In genomic region chr2:218839430-218839829, GRCh38 we compare ENCODE assay signal across 14 cellular contexts. TPM values are rescaled to one million over a fixed set of nuclear protein-coding genes. Genes with fewer than 3 reads are reported as not detected.
DNase-seq lines count a peak whose midpoint lies in the region; ATAC-seq, FAIRE-seq and TF ChIP-seq lines count a peak whose summit lies in the region.
"Had no signal": no experiment of that assay in that cellular context is flagged by ENCODE, and none has a peak within 500 bp of the region (broad histone marks: within the 10 kb centered on the region; RNA-seq: fewer than 3 reads in every experiment).

No MANE protein-coding gene starts in this region.

- H3K4me1 ChIP-seq in right lobe of liver (no peaks in the 10 kb centered on the region), HepG2 (ENCODE audit: insufficient read depth, low read length) (no peaks in the 10 kb centered on the region), astrocyte (ENCODE audit: insufficient read depth, low read length) (no peaks in the 10 kb centered on the region), spleen (peaks cover 0 to 5% (median 0%) of the 10 kb centered on the region in 6 donors)

- H3K4me2 ChIP-seq in HepG2 (ENCODE audit: low read depth, low read length) (no peak overlapping the region), astrocyte (ENCODE audit: low read length) (no peak overlapping the region)

- H3K27me3 ChIP-seq in right lobe of liver, result no peaks in the 10 kb centered on the region
- peaks cover 2 to 54% of the 10 kb centered on the region in 2 experiments; a peak in 4 of 5 replicates for H3K27me3 ChIP-seq in HepG2 (ENCODE audit: control insufficient read depth in 1 of 2, insufficient read depth in 2 of 2, low read length in 2 of 2)
- H3K27me3 ChIP-seq in astrocyte (ENCODE audit: insufficient read depth, low read length), result peaks cover 20% of the 10 kb centered on the region
- H3K27me3 ChIP-seq in spleen (replicated peaks in 1 of 7), result peaks cover 0 to 55% (median 0%) of the 10 kb centered on the region in 7 donors
- H3K27me3 ChIP-seq: cardiac muscle cell had no signal

- peak in 3 of 4 donors; percentile 42 to 52 (median 47) for ATAC-seq in right lobe of liver
- ATAC-seq in HepG2, result no peak
- ATAC-seq in HG02623 (IDR thresholded peaks at IDR 0.05; ENCODE audit: unreplicated experiment), result no peak
- no peak for ATAC-seq in GM18907 (IDR thresholded peaks at IDR 0.05; ENCODE audit: unreplicated experiment)
- no peak for ATAC-seq in activated naive CD4-positive, alpha-beta T cell treated with anti-CD3 and anti-CD28 coated beads, Interleukin-2, amount 50 U/mL, for 72 hours

- H3K4me1 Mint-ChIP-seq in astrocyte (ENCODE audit: low read depth, unreplicated experiment), result peaks cover 6% of the 10 kb centered on the region

- H3K36me3 ChIP-seq in right lobe of liver (no peaks in the 10 kb centered on the region), HepG2 (replicated peaks in 1 of 2; ENCODE audit: control insufficient read depth in 1 of 2, insufficient read depth in 2 of 2, low read length in 2 of 2) (no peaks in the 10 kb centered on the region), astrocyte (ENCODE audit: insufficient read depth, low read length) (no peaks in the 10 kb centered on the region), spleen (no peaks in the 10 kb centered on the region)
- H3K36me3 ChIP-seq: cardiac muscle cell had no signal

- H3K4me3 ChIP-seq in right lobe of liver (no peak overlapping the region), HepG2 (replicated peaks in 1 of 3; ENCODE audit: insufficient read depth in 1 of 3, low read depth in 2 of 3, low read length in 3 of 3) (no peak overlapping the region), astrocyte (ENCODE audit: insufficient read depth, low read depth, low read length) (no peak overlapping the region), spleen (no peak overlapping the region)
- H3K4me3 ChIP-seq: cardiac muscle cell, skin epidermis had no signal

- H2AFZ ChIP-seq in HepG2 (ENCODE audit: low read length) (no peak overlapping the region), astrocyte (ENCODE audit: low read depth, low read length) (no peak overlapping the region)

- peaks cover 10% of the 10 kb centered on the region for H3K9me3 Mint-ChIP-seq in astrocyte (ENCODE audit: unreplicated experiment)
- peaks cover 0 to 7% of the 10 kb centered on the region in 2 donors for H3K9me3 Mint-ChIP-seq in activated naive CD4-positive, alpha-beta T cell treated with anti-CD3 and anti-CD28 coated beads, Interleukin-2, amount 50 U/mL, for 72 hours

- FAIRE-seq in HepG2 (lab: Jason Lieb, UNC), result no peak
- FAIRE-seq in astrocyte (lab: Jason Lieb, UNC), result no peak
- FAIRE-seq: A204.1 had no signal

- H3K27ac Mint-ChIP-seq in astrocyte (ENCODE audit: unreplicated experiment), result no peak overlapping the region
- no peak overlapping the region for H3K27ac Mint-ChIP-seq in activated naive CD4-positive, alpha-beta T cell treated with anti-CD3 and anti-CD28 coated beads, Interleukin-2, amount 50 U/mL, for 72 hours

- TF ChIP-seq EP300 in HepG2 (IDR thresholded peaks at IDR 0.05; ENCODE audit: low read depth in 2 of 2, low read length in 2 of 2), result no peak
- no peak for TF ChIP-seq EP300 in HepG2 (CRISPR knock-in tag; IDR thresholded peaks at IDR 0.05; ENCODE audit: borderline replicate concordance)

- no peak for TF ChIP-seq RAD21 in HepG2 (CRISPR knock-in tag; IDR thresholded peaks at IDR 0.05)

- in situ Hi-C loops in HepG2 (cut with HindIII; ENCODE audit: extremely low pct_ligation_motif_present, low pct_unique_long_range_greater_than_20kb), result loop anchor here (25.0 kb wide), 1 partner anchor 102 kb away; no protein-coding TSS in a partner anchor

- H3K9me3 ChIP-seq in right lobe of liver, result no peaks in the 10 kb centered on the region
- H3K9me3 ChIP-seq in HepG2 (ENCODE audit: low read length), result no peaks in the 10 kb centered on the region
- no peaks in the 10 kb centered on the region for H3K9me3 ChIP-seq in astrocyte (ENCODE audit: insufficient read depth, low read depth, low read length)
- H3K9me3 ChIP-seq in spleen, result peaks cover 0 to 17% (median 15%) of the 10 kb centered on the region in 8 donors

- H3K9ac ChIP-seq in HepG2 (ENCODE audit: insufficient read depth, low read depth, low read length) (no peak overlapping the region), astrocyte (ENCODE audit: low read length) (no peak overlapping the region)

- peaks cover 16% of the 10 kb centered on the region for H3K27me3 Mint-ChIP-seq in astrocyte (ENCODE audit: low read depth, unreplicated experiment)

- intact Hi-C loops in right lobe of liver (cut with DNase I), result loop anchor here in 1 of 2 donors (10.0 kb wide), 1 partner anchor 125 kb away; the partner anchor contains the start of gene TTLL4
- intact Hi-C loops in HepG2 (cut with micrococcal nuclease; ENCODE audit: unreplicated experiment), result no loop called here
- intact Hi-C loops in spleen (cut with DNase I; ENCODE audit: low total_unique reads), result no loop called here

- DNase-seq in right lobe of liver, result peak in 1 of 3 donors; percentile 21
- no peak for DNase-seq in HepG2 (ENCODE audit: low spot score)
- peak; percentile 39 for DNase-seq in astrocyte (ENCODE audit: low read depth)
- DNase-seq in iris pigment epithelial cell (ENCODE audit: low read depth), result peak; percentile 92
- no peak for DNase-seq in spleen
- DNase-seq in activated naive CD4-positive, alpha-beta T cell treated with anti-CD3 and anti-CD28 coated beads, Interleukin-2, amount 50 U/mL, for 72 hours (ENCODE audit: low spot score in 2 of 2), result no peak
- DNase-seq: activated naive CD4-positive, alpha-beta T cell had no signal

- no peak for TF ChIP-seq CTCF in right lobe of liver (IDR thresholded peaks at IDR 0.05)
- TF ChIP-seq CTCF in HepG2 (CRISPR knock-in tag; IDR thresholded peaks at IDR 0.05), result no peak
- TF ChIP-seq CTCF in astrocyte (IDR thresholded peaks at IDR 0.05; ENCODE audit: insufficient read depth, low read depth, low read length), result no peak
- no peak for TF ChIP-seq CTCF in spleen (IDR thresholded peaks at IDR 0.05 in 8 of 11, conservative IDR thresholded peaks at IDR 0.05 in 3 of 11)

- WGBS in right lobe of liver (ENCODE audit: insufficient coverage, low coverage, low lambda C conversion rate, missing lambda C conversion rate), result 44% methylated on average over 4 of the region's 4 CpGs
- WGBS in HepG2 (ENCODE audit: low lambda C conversion rate), result 0% methylated on average over 4 of the region's 4 CpGs
- WGBS in spleen, 5 donors, result 40 to 74% (median 65%) methylated on average over 4 of the region's 4 CpGs

- H3K79me2 ChIP-seq in HepG2 (ENCODE audit: insufficient read depth, low read length) (no peaks in the 10 kb centered on the region), astrocyte (ENCODE audit: insufficient read depth, low read length) (no peaks in the 10 kb centered on the region)

- no peaks in the 10 kb centered on the region for H4K20me1 ChIP-seq in HepG2 (ENCODE audit: insufficient read depth, low read length)
- no peaks in the 10 kb centered on the region for H4K20me1 ChIP-seq in astrocyte (ENCODE audit: insufficient read depth, low read length)

- POLR2A ChIA-PET in HepG2 (lab: Yijun Ruan, JAX), result no interaction called here

- H3K27ac ChIP-seq in right lobe of liver (no peak overlapping the region), HepG2 (ENCODE audit: extremely low read length, insufficient read depth, low read length) (no peak overlapping the region), astrocyte (ENCODE audit: low read depth, low read length) (no peak overlapping the region), spleen (peak overlapping the region in 3 of 8 donors; percentile 41 to 70 (median 69))
- H3K27ac ChIP-seq: cardiac muscle cell had no signal

- CTCF ChIA-PET in HepG2 (lab: Yijun Ruan, JAX; ENCODE audit: low intra/inter-chr PET ratio, low total read pairs), result no interaction called here

- no peak overlapping the region for H3K4me3 Mint-ChIP-seq in astrocyte (ENCODE audit: unreplicated experiment)

- BruUV-seq in HepG2 (replicated peaks; lab: Mats Ljungman, UMichigan), result no TSS peak

- no peaks in the 10 kb centered on the region for H3K36me3 Mint-ChIP-seq in astrocyte (ENCODE audit: low read depth, unreplicated experiment)
- H3K36me3 Mint-ChIP-seq in activated naive CD4-positive, alpha-beta T cell treated with anti-CD3 and anti-CD28 coated beads, Interleukin-2, amount 50 U/mL, for 72 hours, result peaks cover 0 to 11% of the 10 kb centered on the region in 2 donors

- TF ChIP-seq POLR2A in right lobe of liver (IDR thresholded peaks at IDR 0.05) (no peak), HepG2 (IDR thresholded peaks at IDR 0.05; ENCODE audit: insufficient read depth in 1 of 2, low read depth in 2 of 2, low read length in 2 of 2) (no peak), spleen (IDR thresholded peaks at IDR 0.05) (no peak)

RNA-seq across cellular contexts. Expression of gene PRKAG3, which starts 7.8 kb away (rescaled TPM):
- total RNA-seq in right lobe of liver (not detected), HepG2 (2016; rRNA removed; fragmentation: Illumina TruSeq; extraction: Trizol) (not detected in 2 replicates), astrocyte (not detected in 2 replicates), spleen (not detected)
- total RNA-seq in HepG2 (2016; cell fraction: cytosol; rRNA removed; fragmentation: Illumina TruSeq; extraction: Trizol; ENCODE audit: low read depth), result not detected in 2 replicates
- total RNA-seq in HepG2 (2016; cell fraction: insoluble cytoplasmic fraction; rRNA removed; fragmentation: Illumina TruSeq; extraction: Trizol), result not detected in 2 replicates
- not detected in 2 replicates for total RNA-seq in HepG2 (2016; cell fraction: membrane; rRNA removed; fragmentation: Illumina TruSeq; extraction: Trizol)
- not detected in 2 replicates for total RNA-seq in HepG2 (2016; cell fraction: nucleus; rRNA removed; fragmentation: Illumina TruSeq; extraction: Trizol)
- polyA plus RNA-seq in HepG2 (2011; rRNA removed) (not detected in 2 replicates), spleen (not detected)
- polyA plus RNA-seq in HepG2 (2011; cell fraction: cytosol; rRNA removed), result not detected in 2 replicates
- polyA plus RNA-seq in HepG2 (2011; cell fraction: nucleus; rRNA removed), result not detected in 2 replicates
- polyA plus RNA-seq in HepG2 (2012), result not detected in 2 replicates
- not detected in 2 replicates for polyA plus RNA-seq in HepG2 (2016; cell fraction: cytosol; fragmentation: Illumina TruSeq; extraction: Trizol; ENCODE audit: low read depth)
- polyA plus RNA-seq in HepG2 (2016; cell fraction: insoluble cytoplasmic fraction; fragmentation: Illumina TruSeq; extraction: Trizol; ENCODE audit: low read depth), result not detected in 2 replicates
- not detected in 2 replicates for polyA plus RNA-seq in HepG2 (2016; cell fraction: membrane; fragmentation: Illumina TruSeq; extraction: Trizol; ENCODE audit: low read depth)
- polyA plus RNA-seq in HepG2 (2016; cell fraction: nucleus; fragmentation: Illumina TruSeq; extraction: Trizol; ENCODE audit: insufficient read depth, low read depth), result not detected in 2 replicates
- polyA minus RNA-seq in HepG2 (2011; rRNA and poly(A)+ RNA removed; ENCODE audit: low replicate concordance), result 0.32 TPM in 1 of 2 replicates, not detected in the other
- not detected in 2 replicates for polyA minus RNA-seq in HepG2 (2011; cell fraction: cytosol; rRNA and poly(A)+ RNA removed)
- not detected in 2 replicates for polyA minus RNA-seq in HepG2 (2011; cell fraction: nucleus; rRNA and poly(A)+ RNA removed)
- total RNA-seq in activated naive CD4-positive, alpha-beta T cell treated with anti-CD3 and anti-CD28 coated beads, Interleukin-2, amount 50 U/mL, for 72 hours, result not detected
- total RNA-seq: cardiac muscle cell, HT-29, subcutaneous adipose tissue had no signal

RNA-seq across cellular contexts. Expression of gene WNT6, which starts 20.2 kb away (rescaled TPM):
- under 1 TPM in 1 of 6 experiments, not detected in 5; 0.25 TPM for total RNA-seq in right lobe of liver
- 0.20 TPM in 1 of 2 replicates, not detected in the other for total RNA-seq in HepG2 (2016; rRNA removed; fragmentation: Illumina TruSeq; extraction: Trizol)
- total RNA-seq in HepG2 (2016; cell fraction: cytosol; rRNA removed; fragmentation: Illumina TruSeq; extraction: Trizol; ENCODE audit: low read depth), result not detected in 2 replicates
- 0.13 TPM in 1 of 2 replicates, not detected in the other for total RNA-seq in HepG2 (2016; cell fraction: insoluble cytoplasmic fraction; rRNA removed; fragmentation: Illumina TruSeq; extraction: Trizol)
- total RNA-seq in HepG2 (2016; cell fraction: membrane; rRNA removed; fragmentation: Illumina TruSeq; extraction: Trizol), result 0.12 TPM in 1 of 2 replicates, not detected in the other
- not detected in 2 replicates for total RNA-seq in HepG2 (2016; cell fraction: nucleus; rRNA removed; fragmentation: Illumina TruSeq; extraction: Trizol)
- 0.09 TPM in 1 of 2 replicates, not detected in the other for polyA plus RNA-seq in HepG2 (2011; rRNA removed)
- polyA plus RNA-seq in HepG2 (2011; cell fraction: cytosol; rRNA removed), result 0.04 and 0.05 TPM in 2 replicates
- polyA plus RNA-seq in HepG2 (2011; cell fraction: nucleus; rRNA removed), result 0.28 and 0.42 TPM in 2 replicates
- polyA plus RNA-seq in HepG2 (2012), result not detected in 2 replicates
- not detected in 2 replicates for polyA plus RNA-seq in HepG2 (2016; cell fraction: cytosol; fragmentation: Illumina TruSeq; extraction: Trizol; ENCODE audit: low read depth)
- not detected in 2 replicates for polyA plus RNA-seq in HepG2 (2016; cell fraction: insoluble cytoplasmic fraction; fragmentation: Illumina TruSeq; extraction: Trizol; ENCODE audit: low read depth)
- polyA plus RNA-seq in HepG2 (2016; cell fraction: membrane; fragmentation: Illumina TruSeq; extraction: Trizol; ENCODE audit: low read depth), result 0.10 TPM in 1 of 2 replicates, not detected in the other
- polyA plus RNA-seq in HepG2 (2016; cell fraction: nucleus; fragmentation: Illumina TruSeq; extraction: Trizol; ENCODE audit: insufficient read depth, low read depth), result 0.37 and 0.91 TPM in 2 replicates
- 0.09 and 0.14 TPM in 2 replicates for polyA minus RNA-seq in HepG2 (2011; rRNA and poly(A)+ RNA removed; ENCODE audit: low replicate concordance)
- polyA minus RNA-seq in HepG2 (2011; cell fraction: cytosol; rRNA and poly(A)+ RNA removed), result not detected in 2 replicates
- not detected in 2 replicates for polyA minus RNA-seq in HepG2 (2011; cell fraction: nucleus; rRNA and poly(A)+ RNA removed)
- total RNA-seq in astrocyte, result 1.3 and 2.6 TPM in 2 replicates
- total RNA-seq in spleen, result 10 to 100 TPM in 3 of 7 donors, 1 to 10 TPM in 4; 2.2 to 10.9 (median 10.0) TPM
- polyA plus RNA-seq in spleen, result 1 to 10 TPM; 1.1 to 4.0 (median 1.1) TPM
- total RNA-seq in activated naive CD4-positive, alpha-beta T cell treated with anti-CD3 and anti-CD28 coated beads, Interleukin-2, amount 50 U/mL, for 72 hours, result not detected
- total RNA-seq: cardiac muscle cell, HT-29 had no signal

RNA-seq across cellular contexts. Expression of gene WNT10A, which starts 41.2 kb away (rescaled TPM):
- total RNA-seq in right lobe of liver (under 1 TPM in 1 of 6 experiments, not detected in 5; 0.31 TPM), HepG2 (2016; rRNA removed; fragmentation: Illumina TruSeq; extraction: Trizol) (not detected in 2 replicates), astrocyte (0.91 and 2.5 TPM in 2 replicates), spleen (1 to 10 TPM; 1.6 to 7.9 (median 3.5) TPM)
- 0.20 TPM in 1 of 2 replicates, not detected in the other for total RNA-seq in HepG2 (2016; cell fraction: cytosol; rRNA removed; fragmentation: Illumina TruSeq; extraction: Trizol; ENCODE audit: low read depth)
- total RNA-seq in HepG2 (2016; cell fraction: insoluble cytoplasmic fraction; rRNA removed; fragmentation: Illumina TruSeq; extraction: Trizol), result not detected in 2 replicates
- total RNA-seq in HepG2 (2016; cell fraction: membrane; rRNA removed; fragmentation: Illumina TruSeq; extraction: Trizol), result not detected in 2 replicates
- not detected in 2 replicates for total RNA-seq in HepG2 (2016; cell fraction: nucleus; rRNA removed; fragmentation: Illumina TruSeq; extraction: Trizol)
- polyA plus RNA-seq in HepG2 (2011; rRNA removed) (0.03 TPM in 1 of 2 replicates, not detected in the other), spleen (1 to 10 TPM; 1.5 to 2.5 (median 1.5) TPM)
- polyA plus RNA-seq in HepG2 (2011; cell fraction: cytosol; rRNA removed), result 0.03 TPM in 2 replicates
- polyA plus RNA-seq in HepG2 (2011; cell fraction: nucleus; rRNA removed), result 0.12 TPM in 1 of 2 replicates, not detected in the other
- not detected in 2 replicates for polyA plus RNA-seq in HepG2 (2012)
- polyA plus RNA-seq in HepG2 (2016; cell fraction: cytosol; fragmentation: Illumina TruSeq; extraction: Trizol; ENCODE audit: low read depth), result 0.07 TPM in 1 of 2 replicates, not detected in the other
- not detected in 2 replicates for polyA plus RNA-seq in HepG2 (2016; cell fraction: insoluble cytoplasmic fraction; fragmentation: Illumina TruSeq; extraction: Trizol; ENCODE audit: low read depth)
- polyA plus RNA-seq in HepG2 (2016; cell fraction: membrane; fragmentation: Illumina TruSeq; extraction: Trizol; ENCODE audit: low read depth), result not detected in 2 replicates
- not detected in 2 replicates for polyA plus RNA-seq in HepG2 (2016; cell fraction: nucleus; fragmentation: Illumina TruSeq; extraction: Trizol; ENCODE audit: insufficient read depth, low read depth)
- 0.05 TPM in 1 of 2 replicates, not detected in the other for polyA minus RNA-seq in HepG2 (2011; rRNA and poly(A)+ RNA removed; ENCODE audit: low replicate concordance)
- not detected in 2 replicates for polyA minus RNA-seq in HepG2 (2011; cell fraction: cytosol; rRNA and poly(A)+ RNA removed)
- not detected in 2 replicates for polyA minus RNA-seq in HepG2 (2011; cell fraction: nucleus; rRNA and poly(A)+ RNA removed)
- total RNA-seq in activated naive CD4-positive, alpha-beta T cell treated with anti-CD3 and anti-CD28 coated beads, Interleukin-2, amount 50 U/mL, for 72 hours, result 1 to 10 TPM in 1 of 2 donors, under 1 TPM in 1; 0.11 to 6.1 TPM
- total RNA-seq: cardiac muscle cell, subcutaneous adipose tissue had no signal
- polyA plus RNA-seq: cardiac muscle cell had no signal

RNA-seq across cellular contexts. Expression of gene CYP27A1, which starts 57.5 kb away (rescaled TPM):
- total RNA-seq in right lobe of liver, result 100 to 1,000 TPM; 209 to 463 (median 238) TPM
- 106 and 157 TPM in 2 replicates for total RNA-seq in HepG2 (2016; rRNA removed; fragmentation: Illumina TruSeq; extraction: Trizol)
- 29.2 and 32.0 TPM in 2 replicates for total RNA-seq in HepG2 (2016; cell fraction: cytosol; rRNA removed; fragmentation: Illumina TruSeq; extraction: Trizol; ENCODE audit: low read depth)
- total RNA-seq in HepG2 (2016; cell fraction: insoluble cytoplasmic fraction; rRNA removed; fragmentation: Illumina TruSeq; extraction: Trizol), result 92.9 and 157 TPM in 2 replicates
- 59.2 and 68.0 TPM in 2 replicates for total RNA-seq in HepG2 (2016; cell fraction: membrane; rRNA removed; fragmentation: Illumina TruSeq; extraction: Trizol)
- total RNA-seq in HepG2 (2016; cell fraction: nucleus; rRNA removed; fragmentation: Illumina TruSeq; extraction: Trizol), result 124 and 147 TPM in 2 replicates
- 266 and 314 TPM in 2 replicates for polyA plus RNA-seq in HepG2 (2011; rRNA removed)
- polyA plus RNA-seq in HepG2 (2011; cell fraction: cytosol; rRNA removed), result 327 and 396 TPM in 2 replicates
- 158 and 203 TPM in 2 replicates for polyA plus RNA-seq in HepG2 (2011; cell fraction: nucleus; rRNA removed)
- polyA plus RNA-seq in HepG2 (2012), result 154 and 189 TPM in 2 replicates
- polyA plus RNA-seq in HepG2 (2016; cell fraction: cytosol; fragmentation: Illumina TruSeq; extraction: Trizol; ENCODE audit: low read depth), result 34.9 and 39.0 TPM in 2 replicates
- 90.8 and 107 TPM in 2 replicates for polyA plus RNA-seq in HepG2 (2016; cell fraction: insoluble cytoplasmic fraction; fragmentation: Illumina TruSeq; extraction: Trizol; ENCODE audit: low read depth)
- polyA plus RNA-seq in HepG2 (2016; cell fraction: membrane; fragmentation: Illumina TruSeq; extraction: Trizol; ENCODE audit: low read depth), result 49.2 and 51.3 TPM in 2 replicates
- polyA plus RNA-seq in HepG2 (2016; cell fraction: nucleus; fragmentation: Illumina TruSeq; extraction: Trizol; ENCODE audit: insufficient read depth, low read depth), result 203 and 207 TPM in 2 replicates
- polyA minus RNA-seq in HepG2 (2011; rRNA and poly(A)+ RNA removed; ENCODE audit: low replicate concordance), result 399 TPM in 1 of 2 replicates, not detected in the other
- 113 and 138 TPM in 2 replicates for polyA minus RNA-seq in HepG2 (2011; cell fraction: cytosol; rRNA and poly(A)+ RNA removed)
- polyA minus RNA-seq in HepG2 (2011; cell fraction: nucleus; rRNA and poly(A)+ RNA removed), result 86.3 and 96.4 TPM in 2 replicates
- 3.9 and 4.3 TPM in 2 replicates for total RNA-seq in astrocyte
- total RNA-seq in spleen, result 10 to 100 TPM; 11.6 to 24.9 (median 17.2) TPM
- 10 to 100 TPM in 2 of 3 donors, 1 to 10 TPM in 1; 8.7 to 65.5 (median 13.2) TPM for polyA plus RNA-seq in spleen
- under 1 TPM; 0.16 to 0.18 TPM for total RNA-seq in activated naive CD4-positive, alpha-beta T cell treated with anti-CD3 and anti-CD28 coated beads, Interleukin-2, amount 50 U/mL, for 72 hours

Comparison
In these comparisons a context has a peak if more than half of its experiments do, and no peak if none do; other contexts are left out.
1. ATAC-seq: peak in right lobe of liver (3 of 4); none in HepG2 (single experiment), HG02623 (single experiment), GM18907 (single experiment) and activated naive CD4-positive, alpha-beta T cell treated with anti-CD3 and anti-CD28 coated beads, Interleukin-2, amount 50 U/mL, for 72 hours (0 of 2).
2. DNase-seq: peak in astrocyte (single experiment) and iris pigment epithelial cell (single experiment); none in HepG2 (single experiment), spleen (single experiment) and activated naive CD4-positive, alpha-beta T cell treated with anti-CD3 and anti-CD28 coated beads, Interleukin-2, amount 50 U/mL, for 72 hours (0 of 2).